Comparison of ENCODE assay signal across 15 cellular contexts in the genomic region with DNA sequence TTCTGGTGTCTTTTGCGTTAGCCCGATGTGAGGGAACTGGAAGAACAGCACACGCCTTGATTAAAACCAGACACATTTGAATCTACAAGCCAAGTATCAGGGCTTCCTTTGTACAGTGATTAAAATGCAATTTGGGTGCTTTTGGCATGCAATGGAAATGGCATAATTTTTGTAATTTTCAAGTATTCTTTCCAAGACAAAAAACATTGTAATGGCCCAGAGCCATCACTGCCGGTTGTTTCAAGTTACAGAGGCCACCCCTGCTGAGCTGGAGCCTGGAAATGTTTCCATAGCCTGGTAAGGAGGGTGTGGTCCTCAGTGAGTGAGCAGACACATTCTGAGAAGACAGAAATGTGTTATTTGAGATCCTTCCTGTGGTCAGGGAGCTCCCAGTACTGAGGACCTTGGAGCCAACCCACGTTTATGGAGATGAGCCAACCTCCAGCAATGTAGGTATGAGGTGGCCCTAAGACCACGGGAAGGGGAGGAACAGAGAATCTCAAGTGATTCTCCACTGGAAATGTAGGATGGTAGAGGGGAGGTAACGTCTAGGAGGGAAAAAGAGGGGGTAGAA. TPM values are rescaled to one million over a fixed set of nuclear protein-coding genes. Genes with fewer than 3 reads are reported as not detected.
A peak's percentile ranks its signal among the peaks of the same experiment; 100 is the strongest.
DNase-seq lines count a peak whose midpoint lies in the region; ATAC-seq and TF ChIP-seq lines count a peak whose summit lies in the region.
"Had no signal": no experiment of that assay in that cellular context is flagged by ENCODE, and none has a peak within 500 bp of the region (broad histone marks: within the 10 kb centered on the region; RNA-seq: fewer than 3 reads in every experiment).

No MANE protein-coding gene starts in this region.

- 0 out of 2 replicates have a peak overlapping the region, but pooled peaks have one; percentile 19 for H3K27ac ChIP-seq in SK-N-MC
- no peak overlapping the region for H3K27ac ChIP-seq in foreskin keratinocyte

- peak; percentile 70 for ATAC-seq in foreskin keratinocyte
- ATAC-seq in stimulated activated naive CD8-positive, alpha-beta T cell treated with anti-CD3 and anti-CD28 coated beads, Interleukin-15, Interleukin-2, amounts not matched to agents 100 U/mL and 50 U/mL, for 24 hours: no peak
- ATAC-seq: activated CD4-positive, CD25-positive, alpha-beta regulatory T cell treated with anti-CD3 and anti-CD28 coated beads, Interleukin-2, amount 50 U/mL, for 24 hours; naive thymus-derived CD8-positive, alpha-beta T cell had no signal

- peaks cover 10% of the 10 kb centered on the region for H3K9me3 Mint-ChIP-seq in activated naive CD4-positive, alpha-beta T cell treated with anti-CD3 and anti-CD28 coated beads, Interleukin-2, amount 50 U/mL, for 24 hours
- H3K9me3 Mint-ChIP-seq: activated naive CD4-positive, alpha-beta T cell treated with anti-CD3 and anti-CD28 coated beads for 36 hours had no signal

- peaks cover 7% of the 10 kb centered on the region for H3K27me3 Mint-ChIP-seq in activated naive CD4-positive, alpha-beta T cell treated with anti-CD3 and anti-CD28 coated beads, Interleukin-2, amount 50 U/mL, for 24 hours

- no peak for DNase-seq in activated naive CD4-positive, alpha-beta T cell treated with Interleukin-2 at 50 U/mL for 16 hours
- DNase-seq in SK-N-MC (ENCODE audit: low read depth, low spot score) (no peak), foreskin keratinocyte (peak; percentile 36 to 72), GF-D8 (lab: John Stamatoyannopoulos, UW) (no peak)
- DNase-seq in stimulated activated naive CD8-positive, alpha-beta T cell treated with anti-CD3 and anti-CD28 coated beads, Interleukin-15, Interleukin-2, amounts not matched to agents 100 U/mL and 50 U/mL, for 24 hours: no peak
- no peak for DNase-seq in activated CD4-positive, alpha-beta T cell treated with anti-CD3 and anti-CD28 coated beads for 48 hours
- DNase-seq in stimulated activated CD4-positive, alpha-beta T cell treated with anti-CD3 and anti-CD28 coated beads, Interleukin-2, amount 100 ng/mL, for 24 hours: no peak
- DNase-seq: activated naive CD4-positive, alpha-beta T cell treated with anti-CD3 and anti-CD28 coated beads for 36 hours; AML-193; naive thymus-derived CD8-positive, alpha-beta T cell; NCI-H1694 treated with DMSO at 0.1 percent for 48 hours; RPMI8226 had no signal

- H3K4me1 ChIP-seq in foreskin keratinocyte: no peaks in the 10 kb centered on the region

- H3K36me3 Mint-ChIP-seq in activated naive CD4-positive, alpha-beta T cell treated with anti-CD3 and anti-CD28 coated beads, Interleukin-2, amount 50 U/mL, for 24 hours: no peaks in the 10 kb centered on the region
- H3K36me3 Mint-ChIP-seq: naive thymus-derived CD8-positive, alpha-beta T cell had no signal

- H3K9me3 ChIP-seq in SK-N-MC (ENCODE audit: low read depth, low read length): no peaks in the 10 kb centered on the region

- H3K4me1 Mint-ChIP-seq in activated naive CD4-positive, alpha-beta T cell treated with anti-CD3 and anti-CD28 coated beads, Interleukin-2, amount 50 U/mL, for 24 hours: no peaks in the 10 kb centered on the region
- H3K4me1 Mint-ChIP-seq: naive thymus-derived CD8-positive, alpha-beta T cell had no signal

- H3K9ac ChIP-seq in SK-N-MC (ENCODE audit: insufficient read length): no peak overlapping the region

- TF ChIP-seq CTCF in foreskin keratinocyte (conservative IDR thresholded peaks at IDR 0.05): no peak

- no peak overlapping the region for H3K4me3 Mint-ChIP-seq in activated naive CD4-positive, alpha-beta T cell treated with anti-CD3 and anti-CD28 coated beads, Interleukin-2, amount 50 U/mL, for 24 hours
- H3K4me3 Mint-ChIP-seq: activated naive CD4-positive, alpha-beta T cell treated with anti-CD3 and anti-CD28 coated beads for 36 hours; naive thymus-derived CD8-positive, alpha-beta T cell had no signal

- peak overlapping the region; percentile 22; the same call in 1 of the 2 replicates for H3K4me3 ChIP-seq in SK-N-MC

- H3K36me3 ChIP-seq in SK-N-MC (ENCODE audit: insufficient read depth, low read length): no peaks in the 10 kb centered on the region

- H3K27me3 ChIP-seq in foreskin keratinocyte: no peaks in the 10 kb centered on the region

- peak overlapping the region; percentile 78 for H3K27ac Mint-ChIP-seq in activated naive CD4-positive, alpha-beta T cell treated with anti-CD3 and anti-CD28 coated beads, Interleukin-2, amount 50 U/mL, for 24 hours
- H3K27ac Mint-ChIP-seq: activated naive CD4-positive, alpha-beta T cell treated with anti-CD3 and anti-CD28 coated beads for 36 hours; naive thymus-derived CD8-positive, alpha-beta T cell had no signal

RNA-seq across cellular contexts. Expression of a gene that starts 20.9 kb away (rescaled TPM):
- not detected in 2 replicates for total RNA-seq in foreskin keratinocyte
- polyA plus RNA-seq in foreskin keratinocyte: not detected in 2 replicates
- total RNA-seq: activated naive CD4-positive, alpha-beta T cell treated with anti-CD3 and anti-CD28 coated beads for 36 hours; naive thymus-derived CD8-positive, alpha-beta T cell; subcutaneous adipose tissue had no signal
- polyA plus RNA-seq: naive thymus-derived CD8-positive, alpha-beta T cell had no signal

RNA-seq across cellular contexts. Expression of a gene that starts 57.5 kb away (rescaled TPM):
- 15.3 and 17.7 TPM in 2 replicates for total RNA-seq in foreskin keratinocyte
- 6.7 and 9.2 TPM in 2 replicates for polyA plus RNA-seq in foreskin keratinocyte

Comparison
In these comparisons a context has a peak if more than half of its experiments do, and no peak if none do; other contexts are left out.
1. DNase-seq: peak in foreskin keratinocyte (2 of 2); none in activated naive CD4-positive, alpha-beta T cell treated with Interleukin-2 at 50 U/mL for 16 hours (single experiment), SK-N-MC (single experiment), stimulated activated naive CD8-positive, alpha-beta T cell treated with anti-CD3 and anti-CD28 coated beads, Interleukin-15, Interleukin-2, amounts not matched to agents 100 U/mL and 50 U/mL, for 24 hours (single experiment), activated CD4-positive, alpha-beta T cell treated with anti-CD3 and anti-CD28 coated beads for 48 hours (single experiment), stimulated activated CD4-positive, alpha-beta T cell treated with anti-CD3 and anti-CD28 coated beads, Interleukin-2, amount 100 ng/mL, for 24 hours (0 of 2) and GF-D8 (single experiment).